ENCODE assay signal across 2 cellular contexts in the genomic region with DNA sequence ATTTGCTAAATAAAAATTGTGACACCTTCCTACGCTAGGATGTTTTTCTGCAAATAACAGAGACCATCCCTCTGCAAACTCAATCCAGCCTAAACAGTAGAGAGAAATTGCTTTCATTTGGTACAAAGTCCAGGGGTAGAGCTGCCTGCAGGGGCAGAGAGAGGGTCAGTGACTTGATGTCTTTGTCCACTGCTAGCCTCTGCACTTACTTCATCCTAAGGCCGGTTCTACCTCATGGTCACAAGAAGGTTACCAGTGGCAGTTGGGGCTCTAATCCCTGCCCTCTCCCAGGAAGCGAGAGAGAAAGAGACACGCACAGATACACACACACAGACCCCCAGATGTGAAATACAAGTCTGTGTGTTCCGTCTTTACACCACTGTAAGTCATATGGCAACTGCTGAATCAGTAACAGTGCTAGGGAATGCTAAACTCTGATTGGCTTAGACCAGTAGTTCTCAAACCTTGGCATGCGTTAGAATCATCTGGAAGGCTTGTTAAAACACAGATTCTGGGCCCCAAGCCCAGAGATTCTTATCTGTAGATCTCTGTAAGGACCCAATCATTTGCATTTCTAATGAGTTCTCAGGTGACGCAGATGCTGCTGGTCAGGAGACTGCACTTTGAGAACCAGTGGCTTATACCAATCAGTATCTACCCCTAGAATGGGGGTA.
TF ChIP-seq lines count a peak whose summit lies in the region.

No MANE protein-coding gene starts in this region.

TF ChIP-seq in HepG2, 621 proteins besides CTCF, POLR2A, EP300 and RAD21 (continues in another document):
- TF ChIP-seq IRX3 (CRISPR knock-in tag; IDR thresholded peaks at IDR 0.05; ENCODE audit: borderline replicate concordance, low read depth) = no peak
- peak; percentile 84 for TF ChIP-seq HNF4A (CRISPR knock-in tag; IDR thresholded peaks at IDR 0.05)
- TF ChIP-seq SP5 (CRISPR knock-in tag; IDR thresholded peaks at IDR 0.05; ENCODE audit: borderline replicate concordance, low read depth) = no peak
- TF ChIP-seq MIER3 (CRISPR knock-in tag; IDR thresholded peaks at IDR 0.05; ENCODE audit: borderline replicate concordance) = no peak
- 0 out of 2 replicates have a peak, but pooled peaks have one; percentile 43 for TF ChIP-seq MIER2 (CRISPR knock-in tag; IDR thresholded peaks at IDR 0.05)
- no peak for TF ChIP-seq TCF7 (IDR thresholded peaks at IDR 0.05; ENCODE audit: low read depth)
- TF ChIP-seq KLF6 (CRISPR knock-in tag; IDR thresholded peaks at IDR 0.05) = no peak
- TF ChIP-seq RBM39 (IDR thresholded peaks at IDR 0.05; ENCODE audit: low read depth, low read length, poor library complexity, severe bottlenecking) = no peak
- TF ChIP-seq ZSCAN29 (CRISPR knock-in tag; conservative IDR thresholded peaks at IDR 0.05) = no peak
- TF ChIP-seq NFIB (CRISPR knock-in tag; IDR thresholded peaks at IDR 0.05; ENCODE audit: borderline replicate concordance) = no peak
- TF ChIP-seq ZNF335 (CRISPR knock-in tag; IDR thresholded peaks at IDR 0.05) = no peak
- TF ChIP-seq THAP11 (CRISPR knock-in tag; IDR thresholded peaks at IDR 0.05) = no peak
- no peak for TF ChIP-seq ZNF619 (CRISPR knock-in tag; IDR thresholded peaks at IDR 0.05)
- TF ChIP-seq, protein P1, sequence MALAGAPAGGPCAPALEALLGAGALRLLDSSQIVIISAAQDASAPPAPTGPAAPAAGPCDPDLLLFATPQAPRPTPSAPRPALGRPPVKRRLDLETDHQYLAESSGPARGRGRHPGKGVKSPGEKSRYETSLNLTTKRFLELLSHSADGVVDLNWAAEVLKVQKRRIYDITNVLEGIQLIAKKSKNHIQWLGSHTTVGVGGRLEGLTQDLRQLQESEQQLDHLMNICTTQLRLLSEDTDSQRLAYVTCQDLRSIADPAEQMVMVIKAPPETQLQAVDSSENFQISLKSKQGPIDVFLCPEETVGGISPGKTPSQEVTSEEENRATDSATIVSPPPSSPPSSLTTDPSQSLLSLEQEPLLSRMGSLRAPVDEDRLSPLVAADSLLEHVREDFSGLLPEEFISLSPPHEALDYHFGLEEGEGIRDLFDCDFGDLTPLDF (CRISPR knock-in tag; IDR thresholded peaks at IDR 0.05) = no peak
- TF ChIP-seq, protein P2, sequence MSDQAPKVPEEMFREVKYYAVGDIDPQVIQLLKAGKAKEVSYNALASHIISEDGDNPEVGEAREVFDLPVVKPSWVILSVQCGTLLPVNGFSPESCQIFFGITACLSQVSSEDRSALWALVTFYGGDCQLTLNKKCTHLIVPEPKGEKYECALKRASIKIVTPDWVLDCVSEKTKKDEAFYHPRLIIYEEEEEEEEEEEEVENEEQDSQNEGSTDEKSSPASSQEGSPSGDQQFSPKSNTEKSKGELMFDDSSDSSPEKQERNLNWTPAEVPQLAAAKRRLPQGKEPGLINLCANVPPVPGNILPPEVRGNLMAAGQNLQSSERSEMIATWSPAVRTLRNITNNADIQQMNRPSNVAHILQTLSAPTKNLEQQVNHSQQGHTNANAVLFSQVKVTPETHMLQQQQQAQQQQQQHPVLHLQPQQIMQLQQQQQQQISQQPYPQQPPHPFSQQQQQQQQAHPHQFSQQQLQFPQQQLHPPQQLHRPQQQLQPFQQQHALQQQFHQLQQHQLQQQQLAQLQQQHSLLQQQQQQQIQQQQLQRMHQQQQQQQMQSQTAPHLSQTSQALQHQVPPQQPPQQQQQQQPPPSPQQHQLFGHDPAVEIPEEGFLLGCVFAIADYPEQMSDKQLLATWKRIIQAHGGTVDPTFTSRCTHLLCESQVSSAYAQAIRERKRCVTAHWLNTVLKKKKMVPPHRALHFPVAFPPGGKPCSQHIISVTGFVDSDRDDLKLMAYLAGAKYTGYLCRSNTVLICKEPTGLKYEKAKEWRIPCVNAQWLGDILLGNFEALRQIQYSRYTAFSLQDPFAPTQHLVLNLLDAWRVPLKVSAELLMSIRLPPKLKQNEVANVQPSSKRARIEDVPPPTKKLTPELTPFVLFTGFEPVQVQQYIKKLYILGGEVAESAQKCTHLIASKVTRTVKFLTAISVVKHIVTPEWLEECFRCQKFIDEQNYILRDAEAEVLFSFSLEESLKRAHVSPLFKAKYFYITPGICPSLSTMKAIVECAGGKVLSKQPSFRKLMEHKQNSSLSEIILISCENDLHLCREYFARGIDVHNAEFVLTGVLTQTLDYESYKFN (CRISPR knock-in tag; conservative IDR thresholded peaks at IDR 0.05) = peak; percentile 36; the same call in 1 of the 2 replicates
- TF ChIP-seq, protein P3, sequence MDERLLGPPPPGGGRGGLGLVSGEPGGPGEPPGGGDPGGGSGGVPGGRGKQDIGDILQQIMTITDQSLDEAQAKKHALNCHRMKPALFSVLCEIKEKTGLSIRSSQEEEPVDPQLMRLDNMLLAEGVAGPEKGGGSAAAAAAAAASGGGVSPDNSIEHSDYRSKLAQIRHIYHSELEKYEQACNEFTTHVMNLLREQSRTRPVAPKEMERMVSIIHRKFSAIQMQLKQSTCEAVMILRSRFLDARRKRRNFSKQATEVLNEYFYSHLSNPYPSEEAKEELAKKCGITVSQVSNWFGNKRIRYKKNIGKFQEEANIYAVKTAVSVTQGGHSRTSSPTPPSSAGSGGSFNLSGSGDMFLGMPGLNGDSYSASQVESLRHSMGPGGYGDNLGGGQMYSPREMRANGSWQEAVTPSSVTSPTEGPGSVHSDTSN (CRISPR knock-in tag; IDR thresholded peaks at IDR 0.05) = no peak
- peak; percentile 94 for TF ChIP-seq ZNF7 (CRISPR knock-in tag; IDR thresholded peaks at IDR 0.05)
- TF ChIP-seq ETV5 (CRISPR knock-in tag; IDR thresholded peaks at IDR 0.05; ENCODE audit: borderline replicate concordance) = no peak
- TF ChIP-seq TCF12 (IDR thresholded peaks at IDR 0.05) = no peak
- no peak for TF ChIP-seq TCF12 (CRISPR knock-in tag; IDR thresholded peaks at IDR 0.05)
- no peak for TF ChIP-seq HNF1B (CRISPR knock-in tag; IDR thresholded peaks at IDR 0.05)
- TF ChIP-seq RFX5 (IDR thresholded peaks at IDR 0.05; ENCODE audit: low read depth, low read length) = peak; percentile 98
- no peak for TF ChIP-seq ZNF776 (CRISPR knock-in tag; IDR thresholded peaks at IDR 0.05)
- TF ChIP-seq TSC22D2 (CRISPR knock-in tag; IDR thresholded peaks at IDR 0.05; ENCODE audit: borderline replicate concordance) = no peak
- no peak for TF ChIP-seq ZNF839 (CRISPR knock-in tag; IDR thresholded peaks at IDR 0.05; ENCODE audit: borderline replicate concordance)

TF ChIP-seq in K562, 482 proteins besides CTCF, POLR2A, EP300 and RAD21:
- TF ChIP-seq, protein P4, sequence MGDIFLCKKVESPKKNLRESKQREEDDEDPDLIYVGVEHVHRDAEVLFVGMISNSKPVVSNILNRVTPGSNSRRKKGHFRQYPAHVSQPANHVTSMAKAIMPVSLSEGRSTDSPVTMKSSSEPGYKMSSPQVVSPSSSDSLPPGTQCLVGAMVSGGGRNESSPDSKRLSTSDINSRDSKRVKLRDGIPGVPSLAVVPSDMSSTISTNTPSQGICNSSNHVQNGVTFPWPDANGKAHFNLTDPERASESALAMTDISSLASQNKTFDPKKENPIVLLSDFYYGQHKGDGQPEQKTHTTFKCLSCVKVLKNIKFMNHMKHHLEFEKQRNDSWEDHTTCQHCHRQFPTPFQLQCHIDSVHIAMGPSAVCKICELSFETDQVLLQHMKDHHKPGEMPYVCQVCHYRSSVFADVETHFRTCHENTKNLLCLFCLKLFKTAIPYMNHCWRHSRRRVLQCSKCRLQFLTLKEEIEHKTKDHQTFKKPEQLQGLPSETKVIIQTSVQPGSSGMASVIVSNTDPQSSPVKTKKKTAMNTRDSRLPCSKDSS (IDR thresholded peaks at IDR 0.05; ENCODE audit: low read depth, partially characterized antibody) = no peak
- TF ChIP-seq RFX5 (IDR thresholded peaks at IDR 0.05; ENCODE audit: low read depth, low read length) (peak; percentile 45; the same call in 1 of the 2 replicates), HDAC8 (tag; IDR thresholded peaks at IDR 0.05) (no peak)
